Comparison of ENCODE assay signal across 8 cellular contexts in genomic region chr20:42530855-42531674, GRCh38.
DNase-seq lines count a peak whose midpoint lies in the region; ATAC-seq and TF ChIP-seq lines count a peak whose summit lies in the region.

No MANE protein-coding gene starts in this region.

- H3K4me1 ChIP-seq in ovary (ENCODE audit: insufficient read depth) = no peaks in the 10 kb centered on the region

- peak; percentile 68 for TF ChIP-seq CTCF in chondrocyte (IDR thresholded peaks at IDR 0.05)
- TF ChIP-seq CTCF in ovary (IDR thresholded peaks at IDR 0.05) = peak in 2 of 3 donors; percentile 28

- H3K4me3 Mint-ChIP-seq in activated naive CD4-positive, alpha-beta T cell treated with anti-CD3 and anti-CD28 coated beads for 36 hours = no peak overlapping the region
- no peak overlapping the region for H3K4me3 Mint-ChIP-seq in chondrocyte (ENCODE audit: unreplicated experiment)

- no peaks in the 10 kb centered on the region for H3K4me1 Mint-ChIP-seq in activated naive CD4-positive, alpha-beta T cell treated with anti-CD3 and anti-CD28 coated beads for 36 hours (ENCODE audit: low read depth)
- H3K4me1 Mint-ChIP-seq in chondrocyte (ENCODE audit: low read depth) = no peaks in the 10 kb centered on the region

- no peaks in the 10 kb centered on the region for H3K9me3 Mint-ChIP-seq in activated naive CD4-positive, alpha-beta T cell treated with anti-CD3 and anti-CD28 coated beads for 36 hours
- peaks cover 6% of the 10 kb centered on the region for H3K9me3 Mint-ChIP-seq in chondrocyte (ENCODE audit: low read depth)

- no peak overlapping the region for H3K27ac Mint-ChIP-seq in activated naive CD4-positive, alpha-beta T cell treated with anti-CD3 and anti-CD28 coated beads for 36 hours
- H3K27ac Mint-ChIP-seq in chondrocyte (ENCODE audit: unreplicated experiment) = no peak overlapping the region

- DNase-seq in activated naive CD4-positive, alpha-beta T cell treated with anti-CD3 and anti-CD28 coated beads for 36 hours = peak; percentile 8
- no peak for DNase-seq in activated naive CD4-positive, alpha-beta T cell treated with Interleukin-2 at 50 U/mL for 16 hours
- peak; percentile 76 for DNase-seq in NCI-H2029 treated with DMSO at 0.1 percent for 48 hours (lab: John Stamatoyannopoulos, UW)
- no peak for DNase-seq in chondrocyte (ENCODE audit: low spot score)
- peak in 1 of 5 donors; percentile 17 for DNase-seq in ovary
- no peak for DNase-seq in AG08396 (ENCODE audit: low spot score)
- no peak for DNase-seq in activated T-cell treated with anti-CD3 and anti-CD28 coated beads, Interleukin-2, amount 50 U/mL, for 1 hour

- H3K9me3 ChIP-seq in ovary = no peaks in the 10 kb centered on the region

- intact Hi-C loops in activated naive CD4-positive, alpha-beta T cell treated with anti-CD3 and anti-CD28 coated beads for 36 hours (cut with micrococcal nuclease) = loop anchor here (2.0 kb wide), 1 partner anchor 792 kb away; no protein-coding TSS in a partner anchor
- intact Hi-C loops in ovary (cut with DNase I) = loop anchor here in 1 of 4 donors (10.0 kb wide), 1 partner anchor 806 kb away; no protein-coding TSS in a partner anchor

- H3K36me3 ChIP-seq in ovary = no peaks in the 10 kb centered on the region

- H3K27me3 Mint-ChIP-seq in activated naive CD4-positive, alpha-beta T cell treated with anti-CD3 and anti-CD28 coated beads for 36 hours (ENCODE audit: low read depth) = peaks cover 5% of the 10 kb centered on the region
- H3K27me3 Mint-ChIP-seq in chondrocyte (ENCODE audit: low read depth) = no peaks in the 10 kb centered on the region

- CTCF ChIA-PET in activated naive CD4-positive, alpha-beta T cell treated with anti-CD3 and anti-CD28 coated beads for 36 hours (lab: Charles Lee) = no interaction called here

- no peak overlapping the region for H3K4me3 ChIP-seq in ovary

- H3K36me3 Mint-ChIP-seq in activated naive CD4-positive, alpha-beta T cell treated with anti-CD3 and anti-CD28 coated beads for 36 hours (ENCODE audit: low read depth) = no peaks in the 10 kb centered on the region
- no peaks in the 10 kb centered on the region for H3K36me3 Mint-ChIP-seq in chondrocyte (ENCODE audit: low read depth)

- no peak for TF ChIP-seq EP300 in ovary (IDR thresholded peaks at IDR 0.05)

- no peaks in the 10 kb centered on the region for H3K27me3 ChIP-seq in ovary

- WGBS in ovary, 3 donors = 40 to 48% (median 44%) methylated on average over 10 of the region's 10 CpGs

- TF ChIP-seq POLR2A in ovary (IDR thresholded peaks at IDR 0.05) = no peak

- no peak overlapping the region for H3K27ac ChIP-seq in ovary

- ATAC-seq in HG03045 (IDR thresholded peaks at IDR 0.05; ENCODE audit: unreplicated experiment) = no peak

Comparison
In these comparisons a context has a peak if more than half of its experiments do, and no peak if none do; other contexts are left out.
1. DNase-seq: peak in activated naive CD4-positive, alpha-beta T cell treated with anti-CD3 and anti-CD28 coated beads for 36 hours (single experiment) and NCI-H2029 treated with DMSO at 0.1 percent for 48 hours (single experiment); none in activated naive CD4-positive, alpha-beta T cell treated with Interleukin-2 at 50 U/mL for 16 hours (single experiment), chondrocyte (single experiment), AG08396 (single experiment) and activated T-cell treated with anti-CD3 and anti-CD28 coated beads, Interleukin-2, amount 50 U/mL, for 1 hour (single experiment).